Comparison of ENCODE assay signal across 15 cellular contexts in the genomic region with DNA sequence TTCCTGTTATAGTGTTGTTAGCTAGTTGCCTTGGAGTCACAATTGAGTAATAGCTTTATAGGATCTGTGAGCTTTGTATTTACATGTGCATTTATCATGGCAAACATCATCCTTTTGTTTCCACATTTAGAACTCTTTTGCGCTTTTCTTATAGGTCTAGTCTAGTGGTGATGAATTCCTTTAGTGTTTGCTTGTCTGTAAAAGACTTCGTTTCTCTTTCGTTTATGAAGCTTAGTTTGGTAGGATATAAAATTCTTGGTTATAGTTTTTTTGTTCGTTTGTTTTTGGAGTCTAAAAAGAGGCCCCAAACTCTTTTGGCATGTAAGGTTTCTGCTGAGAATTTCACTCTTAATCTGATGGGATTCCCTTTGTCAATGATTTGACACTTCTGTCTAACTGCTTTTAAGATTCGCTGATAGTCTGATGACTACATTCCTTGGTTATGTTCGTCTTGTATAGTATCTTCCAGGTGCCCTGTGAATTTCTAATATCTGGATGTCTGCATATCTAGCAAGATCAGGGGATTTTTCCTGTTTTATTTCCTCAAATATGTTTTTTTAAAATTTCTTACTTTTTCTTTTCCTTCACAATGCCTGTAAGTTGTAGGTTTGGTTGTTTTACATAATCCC. TPM values are rescaled to one million over a fixed set of nuclear protein-coding genes. Genes with fewer than 3 reads are reported as not detected.
"Had no signal": no experiment of that assay in that cellular context is flagged by ENCODE, and none has a peak within 500 bp of the region (broad histone marks: within the 10 kb centered on the region; RNA-seq: fewer than 3 reads in every experiment).

No MANE protein-coding gene starts in this region.

- H3K27me3 ChIP-seq: colonic mucosa, hepatocyte, right atrium auricular region, tibial artery, upper lobe of left lung, vagina had no signal

- H3K9me3 ChIP-seq: colonic mucosa, upper lobe of left lung, vagina had no signal

- H3K79me2 ChIP-seq: hepatocyte had no signal

- H3K4me3 ChIP-seq: colonic mucosa, hepatocyte, right atrium auricular region, smooth muscle cell, tibial artery, upper lobe of left lung, vagina had no signal

- ATAC-seq: stimulated activated naive CD8-positive, alpha-beta T cell treated with anti-CD3 and anti-CD28 coated beads, Interleukin-15, Interleukin-2, amounts not matched to agents 100 U/mL and 50 U/mL, for 24 hours had no signal

- H3K27ac Mint-ChIP-seq: natural killer cell had no signal

- H2AFZ ChIP-seq: hepatocyte had no signal

- H3K36me3 ChIP-seq: colonic mucosa, right atrium auricular region, tibial artery, upper lobe of left lung, vagina had no signal

- DNase-seq: colonic mucosa; foreskin melanocyte; head of caudate nucleus; kidney; natural killer cell; posterior cingulate gyrus; stimulated activated CD4-positive, alpha-beta T cell treated with anti-CD3 and anti-CD28 coated beads, Interleukin-2, amount 100 ng/mL, for 48 hours; stimulated activated naive CD8-positive, alpha-beta T cell treated with anti-CD3 and anti-CD28 coated beads, Interleukin-15, Interleukin-2, amounts not matched to agents 100 U/mL and 50 U/mL, for 24 hours; tibial artery; upper lobe of left lung had no signal

- H3K4me1 ChIP-seq: colonic mucosa, vagina had no signal

- H3K4me3 Mint-ChIP-seq: natural killer cell, neural crest cell had no signal

- H3K36me3 Mint-ChIP-seq: natural killer cell had no signal

- H3K27ac ChIP-seq: colonic mucosa, hepatocyte, right atrium auricular region, tibial artery, upper lobe of left lung, vagina had no signal

- FAIRE-seq: kidney had no signal

- H3K4me2 ChIP-seq: hepatocyte, smooth muscle cell had no signal

RNA-seq across cellular contexts. Expression of gene DZIP1, which starts 52.7 kb away (rescaled TPM):
- total RNA-seq: natural killer cell had no signal
